17 cellular contexts compared by ENCODE assay signal in genomic region chr1:220784751-220785150, GRCh38. TPM values are rescaled to one million over a fixed set of nuclear protein-coding genes. Genes with fewer than 3 reads are reported as not detected.
DNase-seq lines count a peak whose midpoint lies in the region; ATAC-seq and TF ChIP-seq lines count a peak whose summit lies in the region.
"Had no signal": no experiment of that assay in that cellular context is flagged by ENCODE, and none has a peak within 500 bp of the region (broad histone marks: within the 10 kb centered on the region; RNA-seq: fewer than 3 reads in every experiment).

No MANE protein-coding gene starts in this region.

- H2AK5ac ChIP-seq in trophoblast cell (ENCODE audit: low read length) (no peak overlapping the region), mesenchymal stem cell (ENCODE audit: low read length, severe bottlenecking) (no peak overlapping the region)

- peaks cover 23% of the 10 kb centered on the region for H3K79me1 ChIP-seq in trophoblast cell (ENCODE audit: low read length)
- H3K79me1 ChIP-seq in mesenchymal stem cell (replicated peaks; ENCODE audit: low read length, poor library complexity, severe bottlenecking), result peaks cover 2% of the 10 kb centered on the region

- H3K4ac ChIP-seq in trophoblast cell (ENCODE audit: low read depth, low read length) (no peak overlapping the region), mesenchymal stem cell (ENCODE audit: low read depth in 1 of 2, low read length in 2 of 2) (no peak overlapping the region)

- no peak overlapping the region for H3K9ac ChIP-seq in trophoblast cell (ENCODE audit: low read length)
- no peak overlapping the region for H3K9ac ChIP-seq in mesenchymal stem cell (ENCODE audit: low read length)
- H3K9ac ChIP-seq: GM23248 had no signal

- H3K4me3 ChIP-seq in hepatocyte, result no peak overlapping the region
- no peak overlapping the region for H3K4me3 ChIP-seq in trophoblast cell (ENCODE audit: low read depth, low read length)
- H3K4me3 ChIP-seq in A673 (ENCODE audit: low read depth, low read length, poor library complexity, severe bottlenecking), result no peak overlapping the region
- no peak overlapping the region for H3K4me3 ChIP-seq in mesenchymal stem cell (ENCODE audit: insufficient read depth in 1 of 2, low read depth in 1 of 2, low read length in 2 of 2)
- H3K4me3 ChIP-seq: GM23248 had no signal

- no peak overlapping the region for H2AFZ ChIP-seq in hepatocyte
- H2AFZ ChIP-seq in trophoblast cell (ENCODE audit: insufficient read depth, low read length, poor library complexity), result no peak overlapping the region
- no peak overlapping the region for H2AFZ ChIP-seq in mesenchymal stem cell (ENCODE audit: low read depth, low read length)
- H2AFZ ChIP-seq: GM23248 had no signal

- H3K18ac ChIP-seq in trophoblast cell (ENCODE audit: low read length) (peak overlapping the region; percentile 29), mesenchymal stem cell (ENCODE audit: low read depth in 1 of 2, low read length in 2 of 2) (no peak overlapping the region)

- H4K91ac ChIP-seq in trophoblast cell (ENCODE audit: low read depth, low read length) (no peak overlapping the region), mesenchymal stem cell (ENCODE audit: low read length) (no peak overlapping the region)

- H3K27ac ChIP-seq in 22Rv1 (peak overlapping the region; percentile 96), VCaP (peak overlapping the region; percentile 99), hepatocyte (peak overlapping the region; percentile 31), trophoblast cell (ENCODE audit: low read depth, low read length) (no peak overlapping the region), A673 (ENCODE audit: low read depth, low read length, poor library complexity, severe bottlenecking) (no peak overlapping the region), mesenchymal stem cell (ENCODE audit: low read length, poor library complexity, severe bottlenecking) (no peak overlapping the region)
- H3K27ac ChIP-seq: GM23248 had no signal

- no peak overlapping the region for H3K14ac ChIP-seq in trophoblast cell (ENCODE audit: low read length)
- no peak overlapping the region for H3K14ac ChIP-seq in mesenchymal stem cell (ENCODE audit: low read length in 2 of 2)

- H2BK5ac ChIP-seq in trophoblast cell (ENCODE audit: low read depth, low read length, poor library complexity), result no peak overlapping the region
- no peak overlapping the region for H2BK5ac ChIP-seq in mesenchymal stem cell (ENCODE audit: low read depth, low read length, poor library complexity, severe bottlenecking)

- H3K36me3 ChIP-seq in hepatocyte (replicated peaks; ENCODE audit: insufficient read depth, low read depth), result no peaks in the 10 kb centered on the region
- no peaks in the 10 kb centered on the region for H3K36me3 ChIP-seq in trophoblast cell (ENCODE audit: control insufficient read depth in 1 of 2, insufficient read depth in 2 of 2, low read length in 2 of 2)
- H3K36me3 ChIP-seq in A673 (ENCODE audit: insufficient read depth, low read length, poor library complexity, severe bottlenecking), result no peaks in the 10 kb centered on the region
- no peaks in the 10 kb centered on the region for H3K36me3 ChIP-seq in mesenchymal stem cell (ENCODE audit: control insufficient read depth in 1 of 2, insufficient read depth in 2 of 2, low read depth in 1 of 2, low read length in 2 of 2)

- no peak overlapping the region for H4K12ac ChIP-seq in trophoblast cell (ENCODE audit: low read depth, low read length)

- POLR2A ChIA-PET in A673 (lab: Charles Lee; ENCODE audit: low non-redundant PET), result no interaction called here

- H2BK12ac ChIP-seq in trophoblast cell (ENCODE audit: low read length) (peak overlapping the region; percentile 74), mesenchymal stem cell (ENCODE audit: low read length in 2 of 2) (peak overlapping the region in 1 of 2 experiments; percentile 13)

- H3K23ac ChIP-seq in trophoblast cell (ENCODE audit: low read length), result no peak overlapping the region
- H3K23ac ChIP-seq in mesenchymal stem cell (ENCODE audit: low read length in 2 of 2), result no peak overlapping the region

- no peaks in the 10 kb centered on the region for H3K9me2 ChIP-seq in hepatocyte (replicated peaks; ENCODE audit: insufficient read depth)

- no peaks in the 10 kb centered on the region for H3K79me2 ChIP-seq in hepatocyte
- no peaks in the 10 kb centered on the region for H3K79me2 ChIP-seq in trophoblast cell (ENCODE audit: control insufficient read depth, insufficient read depth, low read length, poor library complexity)

- ATAC-seq in GM21717 (IDR thresholded peaks at IDR 0.05; ENCODE audit: unreplicated experiment), result no peak
- ATAC-seq: CD8-positive, alpha-beta T cell had no signal

- DNase-seq in hepatocyte (ENCODE audit: low spot score), result no peak
- DNase-seq in trophoblast cell, result no peak
- DNase-seq in A673 (ENCODE audit: low spot score), result no peak
- no peak for DNase-seq in activated CD4-positive, alpha-beta T cell treated with anti-CD3 and anti-CD28 coated beads for 48 hours
- no peak for DNase-seq in mesenchymal stem cell
- DNase-seq: CD8-positive, alpha-beta T cell; DMS53; EL; GM23248; HCEC 1CT; NCI-H187; NCI-H2107; NCI-H2227 treated with DMSO at 0.1 percent for 48 hours; NCI-H524 treated with DMSO at 0.1 percent for 48 hours had no signal

- no peaks in the 10 kb centered on the region for H3K9me3 ChIP-seq in hepatocyte (ENCODE audit: low read depth)
- no peaks in the 10 kb centered on the region for H3K9me3 ChIP-seq in trophoblast cell (ENCODE audit: insufficient read depth, low read depth, low read length)
- H3K9me3 ChIP-seq in A673 (ENCODE audit: low read depth, low read length, poor library complexity, severe bottlenecking), result no peaks in the 10 kb centered on the region
- H3K9me3 ChIP-seq in mesenchymal stem cell (ENCODE audit: control insufficient read depth, low read length), result no peaks in the 10 kb centered on the region

- no peaks in the 10 kb centered on the region for H4K20me1 ChIP-seq in hepatocyte (ENCODE audit: insufficient read depth, poor library complexity, severe bottlenecking)

- no peak overlapping the region for H4K8ac ChIP-seq in trophoblast cell (ENCODE audit: low read depth, low read length)
- H4K8ac ChIP-seq in mesenchymal stem cell (ENCODE audit: low read length), result no peak overlapping the region

- CTCF ChIA-PET in A673 (lab: Charles Lee), result no interaction called here

- no TSS peak for BruUV-seq in A673 (replicated peaks; lab: Mats Ljungman, UMichigan)

- H2BK120ac ChIP-seq in trophoblast cell (ENCODE audit: insufficient read depth, low read length, poor library complexity) (peak overlapping the region; percentile 68), mesenchymal stem cell (ENCODE audit: low read depth, low read length) (no peak overlapping the region)

- H3K27me3 ChIP-seq in hepatocyte (no peaks in the 10 kb centered on the region), trophoblast cell (ENCODE audit: insufficient read depth, low read length) (no peaks in the 10 kb centered on the region), A673 (replicated peaks; ENCODE audit: insufficient read depth, low read depth, low read length, poor library complexity) (peaks cover 23% of the 10 kb centered on the region), mesenchymal stem cell (ENCODE audit: control insufficient read depth in 1 of 2, insufficient read depth in 1 of 2, low read length in 2 of 2) (peaks cover 0 to 5% of the 10 kb centered on the region in 2 experiments)

- H3K4me1 ChIP-seq in hepatocyte (ENCODE audit: insufficient read depth) (peaks cover 15% of the 10 kb centered on the region), trophoblast cell (ENCODE audit: control insufficient read depth in 1 of 2, insufficient read depth in 2 of 2, low read length in 2 of 2) (peaks cover 16 to 26% of the 10 kb centered on the region in 2 experiments), A673 (ENCODE audit: insufficient read depth, low read length, poor library complexity, severe bottlenecking) (peaks cover 4% of the 10 kb centered on the region), mesenchymal stem cell (ENCODE audit: control insufficient read depth, insufficient read depth, low read depth, low read length) (peaks cover 12% of the 10 kb centered on the region)

- H3K4me2 ChIP-seq in hepatocyte (no peak overlapping the region), trophoblast cell (ENCODE audit: low read length) (no peak overlapping the region), mesenchymal stem cell (ENCODE audit: low read length, poor library complexity, severe bottlenecking) (no peak overlapping the region)

- TF ChIP-seq CTCF in 22Rv1 (IDR thresholded peaks at IDR 0.05), result no peak
- no peak for TF ChIP-seq CTCF in VCaP (conservative IDR thresholded peaks at IDR 0.05)
- TF ChIP-seq CTCF in hepatocyte (IDR thresholded peaks at IDR 0.05; ENCODE audit: poor library complexity), result no peak
- no peak for TF ChIP-seq CTCF in A673 (conservative IDR thresholded peaks at IDR 0.05; ENCODE audit: low read depth, low read length)

- H2BK15ac ChIP-seq in mesenchymal stem cell (ENCODE audit: low read depth, poor library complexity, severe bottlenecking), result no peak overlapping the region

- intact Hi-C loops in A673 (cut with micrococcal nuclease; ENCODE audit: unreplicated experiment), result no loop called here

- 87% methylated on average over 4 of the region's 4 CpGs for WGBS in hepatocyte (ENCODE audit: low lambda C conversion rate, missing lambda C conversion rate)
- WGBS in trophoblast cell (ENCODE audit: extremely low coverage, insufficient coverage, insufficient read length), result no CpG with 5 or more reads among the region's 4 CpGs
- 94% methylated on average over 3 of the region's 4 CpGs for WGBS in mesenchymal stem cell

RNA-seq across cellular contexts. Expression of gene MTARC1, which starts 2.0 kb away (rescaled TPM):
- total RNA-seq in hepatocyte (19.9 and 24.0 TPM in 2 replicates), A673 (2021) (0.43 TPM in 1 of 2 replicates, not detected in the other)
- polyA plus RNA-seq in hepatocyte, result 11.9 and 15.8 TPM in 2 replicates
- polyA plus RNA-seq in trophoblast cell (2013), result 25.0 and 26.3 TPM in 2 replicates
- polyA plus RNA-seq in mesenchymal stem cell (2013, experiment 1 of 2), result 2.4 TPM
- polyA plus RNA-seq in mesenchymal stem cell (2013, experiment 2 of 2), result 1.9 TPM
- total RNA-seq: CD8-positive, alpha-beta T cell had no signal

RNA-seq across cellular contexts. Expression of gene MTARC2, which starts 36.6 kb away (rescaled TPM):
- 24.4 and 26.7 TPM in 2 replicates for total RNA-seq in hepatocyte
- 23.7 and 27.8 TPM in 2 replicates for polyA plus RNA-seq in hepatocyte
- polyA plus RNA-seq in trophoblast cell (2013), result 5.5 and 5.6 TPM in 2 replicates
- 0.55 TPM in 1 of 2 replicates, not detected in the other for total RNA-seq in A673 (2021)
- 5.3 TPM for polyA plus RNA-seq in mesenchymal stem cell (2013, experiment 1 of 2)
- polyA plus RNA-seq in mesenchymal stem cell (2013, experiment 2 of 2), result 5.4 TPM
- total RNA-seq: CD8-positive, alpha-beta T cell had no signal

Comparison
In these comparisons a context has a peak if more than half of its experiments do, and no peak if none do; other contexts are left out.
1. H3K27ac ChIP-seq: peak in 22Rv1 (single experiment), VCaP (single experiment) and hepatocyte (single experiment); none in trophoblast cell (single experiment), A673 (single experiment) and mesenchymal stem cell (single experiment).
2. RNA of gene MTARC1, which starts 2.0 kb away (total RNA-seq): 19.9 to 24.0 TPM in hepatocyte; 0.43 TPM in A673; every median in the first group is over 10 times any median in the second.
3. RNA of gene MTARC2, which starts 36.6 kb away (total RNA-seq): 24.4 to 26.7 TPM in hepatocyte; 0.55 TPM in A673; every median in the first group is over 10 times any median in the second.